ENCODE assay signal across 1 cellular context in genomic region chr21:44815852-44816628, GRCh38.
TF ChIP-seq lines count a peak whose summit lies in the region.

No MANE protein-coding gene starts in this region.

TF ChIP-seq in GM23338, 12 proteins besides CTCF, POLR2A, EP300 and RAD21 (continued from another document):
- TF ChIP-seq ZNF462 (CRISPR knock-in tag; IDR thresholded peaks at IDR 0.05) (no peak), REST (IDR thresholded peaks at IDR 0.05; ENCODE audit: unreplicated experiment) (no peak), CREB1 (CRISPR knock-in tag; IDR thresholded peaks at IDR 0.05; ENCODE audit: low read depth) (no peak), STAT1 (IDR thresholded peaks at IDR 0.05; ENCODE audit: unreplicated experiment) (no peak), NANOG (IDR thresholded peaks at IDR 0.05; ENCODE audit: borderline replicate concordance) (no peak), EZH2 (IDR thresholded peaks at IDR 0.05; ENCODE audit: low read depth, unreplicated experiment) (no peak), ETS1 (IDR thresholded peaks at IDR 0.05) (no peak), POLR2AphosphoS5 (IDR thresholded peaks at IDR 0.05; ENCODE audit: low read depth) (no peak)
